ENCODE assay signal across 1 cellular context in genomic region chr22:27962268-27963191, GRCh38.
TF ChIP-seq lines count a peak whose summit lies in the region.

No MANE protein-coding gene starts in this region.

TF ChIP-seq in GM23338, 12 proteins besides CTCF, POLR2A, EP300 and RAD21 (continued from another document):
- TF ChIP-seq REST (IDR thresholded peaks at IDR 0.05; ENCODE audit: unreplicated experiment), result no peak
- no peak for TF ChIP-seq EZH2 (IDR thresholded peaks at IDR 0.05; ENCODE audit: low read depth, unreplicated experiment)
- TF ChIP-seq EZH2phosphoT487 (IDR thresholded peaks at IDR 0.05; ENCODE audit: unreplicated experiment), result no peak
- TF ChIP-seq ETS1 (IDR thresholded peaks at IDR 0.05), result no peak
